16 cellular contexts compared by ENCODE assay signal in the genomic region with DNA sequence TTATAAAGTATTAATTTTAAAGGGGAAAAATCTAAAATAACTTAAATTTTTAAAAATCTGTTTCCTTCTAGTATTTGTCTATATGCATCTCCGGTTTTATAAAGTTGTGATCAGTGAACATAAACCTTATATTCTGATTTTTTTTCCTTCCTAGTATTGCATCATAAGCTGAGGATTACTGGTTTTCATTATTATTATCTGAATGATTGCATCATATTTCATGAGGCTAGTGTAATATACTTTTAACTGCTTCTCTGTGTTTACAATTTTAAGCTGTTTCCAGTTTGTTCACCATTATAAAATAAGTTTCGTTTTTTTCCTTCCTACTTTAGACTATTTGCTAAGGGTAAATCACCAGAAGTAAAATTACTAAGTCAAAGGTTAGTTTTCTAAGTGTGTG. TPM values are rescaled to one million over a fixed set of nuclear protein-coding genes. Genes with fewer than 3 reads are reported as not detected.
DNase-seq lines count a peak whose midpoint lies in the region; ATAC-seq and TF ChIP-seq lines count a peak whose summit lies in the region.
"Had no signal": no experiment of that assay in that cellular context is flagged by ENCODE, and none has a peak within 500 bp of the region (broad histone marks: within the 10 kb centered on the region; RNA-seq: fewer than 3 reads in every experiment).

No MANE protein-coding gene starts in this region.

- peaks cover 37% of the 10 kb centered on the region for H3K4me1 ChIP-seq in neural progenitor cell
- H3K4me1 ChIP-seq: A549 had no signal

- no peaks in the 10 kb centered on the region for H3K9me3 Mint-ChIP-seq in neural progenitor cell
- no peaks in the 10 kb centered on the region for H3K9me3 Mint-ChIP-seq in activated T-helper 17 cell treated with anti-CD3 and anti-CD28 coated beads, Interleukin-2, amount 50 U/mL, for 72 hours

- H3K9ac ChIP-seq in SK-N-MC (ENCODE audit: insufficient read length) (peak overlapping the region; percentile 70), neural progenitor cell (no peak overlapping the region)

- H3K27ac Mint-ChIP-seq in neural progenitor cell = no peak overlapping the region
- H3K27ac Mint-ChIP-seq in activated T-helper 17 cell treated with anti-CD3 and anti-CD28 coated beads, Interleukin-2, amount 50 U/mL, for 72 hours = no peak overlapping the region
- H3K27ac Mint-ChIP-seq: CD4-positive, CD25-positive, alpha-beta regulatory T cell had no signal

- intact Hi-C loops in left colon (cut with DNase I, micrococcal nuclease) = no loop called here

- peak; percentile 6 for ATAC-seq in left colon
- ATAC-seq in activated T-helper 17 cell treated with anti-CD3 and anti-CD28 coated beads, Interleukin-2, amount 50 U/mL, for 72 hours (replicated peaks) = no peak
- ATAC-seq: A549 had no signal

- no peaks in the 10 kb centered on the region for H3K27me3 ChIP-seq in neural progenitor cell

- H3K9me3 ChIP-seq in SK-N-MC (ENCODE audit: low read depth, low read length) = no peaks in the 10 kb centered on the region
- H3K9me3 ChIP-seq in neural progenitor cell (ENCODE audit: low read depth) = no peaks in the 10 kb centered on the region
- H3K9me3 ChIP-seq: A549 had no signal

- no peak overlapping the region for H3K4me2 ChIP-seq in neural progenitor cell
- H3K4me2 ChIP-seq: A549 had no signal

- no peak overlapping the region for H3K4me3 Mint-ChIP-seq in neural progenitor cell
- no peak overlapping the region for H3K4me3 Mint-ChIP-seq in activated T-helper 17 cell treated with anti-CD3 and anti-CD28 coated beads, Interleukin-2, amount 50 U/mL, for 72 hours
- H3K4me3 Mint-ChIP-seq: CD4-positive, CD25-positive, alpha-beta regulatory T cell had no signal

- peak; percentile 30 for DNase-seq in AG10803 (ENCODE audit: low read depth)
- no peak for DNase-seq in SK-N-MC (ENCODE audit: low read depth, low spot score)
- DNase-seq in fibroblast of gingiva (ENCODE audit: low read depth) = peak; percentile 42
- no peak for DNase-seq in left colon
- no peak for DNase-seq in neural progenitor cell (ENCODE audit: low spot score)
- DNase-seq in GM10248 (ENCODE audit: extremely low spot score) = no peak
- DNase-seq in NCI-H2081 (lab: John Stamatoyannopoulos, UW) = no peak
- DNase-seq: CD4-positive, CD25-positive, alpha-beta regulatory T cell; DMS53; GOT3; NCI-H1417 treated with DMSO at 0.1 percent for 48 hours; NCI-H2029; NCI-H510A treated with DMSO at 0.1 percent for 48 hours; SHP77 treated with DMSO at 0.1 percent for 48 hours had no signal

- H2AFZ ChIP-seq in neural progenitor cell (replicated peaks) = no peak overlapping the region

- CTCF ChIA-PET in GM10248 (lab: Yijun Ruan, JAX) = no interaction called here

- H3K4me3 ChIP-seq in AG10803 (ENCODE audit: low read length) (no peak overlapping the region), SK-N-MC (peak overlapping the region; percentile 55), neural progenitor cell (no peak overlapping the region)
- H3K4me3 ChIP-seq: A549 had no signal

- H3K36me3 ChIP-seq in SK-N-MC (ENCODE audit: insufficient read depth, low read length) = no peaks in the 10 kb centered on the region
- no peaks in the 10 kb centered on the region for H3K36me3 ChIP-seq in neural progenitor cell

- H3K27ac ChIP-seq in SK-N-MC (peak overlapping the region; percentile 95), neural progenitor cell (no peak overlapping the region)
- H3K27ac ChIP-seq: A549 had no signal

- peaks cover 29% of the 10 kb centered on the region for H3K4me1 Mint-ChIP-seq in neural progenitor cell
- no peaks in the 10 kb centered on the region for H3K4me1 Mint-ChIP-seq in activated T-helper 17 cell treated with anti-CD3 and anti-CD28 coated beads, Interleukin-2, amount 50 U/mL, for 72 hours
- H3K4me1 Mint-ChIP-seq: CD4-positive, CD25-positive, alpha-beta regulatory T cell had no signal

- peaks cover 31% of the 10 kb centered on the region for H3F3A ChIP-seq in neural progenitor cell (ENCODE audit: low read depth)

- H3K36me3 Mint-ChIP-seq in neural progenitor cell = peaks cover 14% of the 10 kb centered on the region
- H3K36me3 Mint-ChIP-seq in activated T-helper 17 cell treated with anti-CD3 and anti-CD28 coated beads, Interleukin-2, amount 50 U/mL, for 72 hours (ENCODE audit: low read depth) = no peaks in the 10 kb centered on the region
- H3K36me3 Mint-ChIP-seq: CD4-positive, CD25-positive, alpha-beta regulatory T cell had no signal

- peaks cover 13% of the 10 kb centered on the region for H4K20me1 ChIP-seq in neural progenitor cell (ENCODE audit: low read depth)

- TF ChIP-seq CTCF in AG10803 (conservative IDR thresholded peaks at IDR 0.05; ENCODE audit: low read length) (no peak), neural progenitor cell (IDR thresholded peaks at IDR 0.05) (no peak), GM10248 (IDR thresholded peaks at IDR 0.05; ENCODE audit: control extremely low read depth, extremely low read depth, low read depth, missing control alignments) (no peak)

- H3K27me3 Mint-ChIP-seq in neural progenitor cell (ENCODE audit: insufficient read depth, low read depth) = no peaks in the 10 kb centered on the region
- H3K27me3 Mint-ChIP-seq in activated T-helper 17 cell treated with anti-CD3 and anti-CD28 coated beads, Interleukin-2, amount 50 U/mL, for 72 hours = peaks cover 4% of the 10 kb centered on the region

- POLR2A ChIA-PET in GM10248 (lab: Yijun Ruan, JAX) = no interaction called here

- peaks cover 11% of the 10 kb centered on the region for H3K79me2 ChIP-seq in neural progenitor cell (ENCODE audit: low read depth)

RNA-seq across cellular contexts. Expression of a gene that starts 20.1 kb away (rescaled TPM):
- total RNA-seq in left colon = 10 to 100 TPM; 34.4 to 52.6 TPM
- total RNA-seq in neural progenitor cell (ENCODE audit: low replicate concordance) = 12.5 and 23.5 TPM in 2 replicates
- total RNA-seq in activated T-helper 17 cell treated with anti-CD3 and anti-CD28 coated beads, Interleukin-2, amount 50 U/mL, for 72 hours = not detected
- total RNA-seq: CD4-positive, CD25-positive, alpha-beta regulatory T cell had no signal

Comparison
In these comparisons a context has a peak if more than half of its experiments do, and no peak if none do; other contexts are left out.
1. DNase-seq: peak in AG10803 (single experiment) and fibroblast of gingiva (single experiment); none in SK-N-MC (single experiment), left colon (0 of 2), neural progenitor cell (single experiment), GM10248 (single experiment) and NCI-H2081 (0 of 2).
2. RNA of a gene that starts 20.1 kb away (total RNA-seq): 34.4 to 52.6 TPM in left colon and 12.5 to 23.5 TPM in neural progenitor cell; not detected in activated T-helper 17 cell treated with anti-CD3 and anti-CD28 coated beads, Interleukin-2, amount 50 U/mL, for 72 hours; every median in the first group is over 10 times any median in the second.